ENCODE assay signal across 29 cellular contexts in the genomic region with DNA sequence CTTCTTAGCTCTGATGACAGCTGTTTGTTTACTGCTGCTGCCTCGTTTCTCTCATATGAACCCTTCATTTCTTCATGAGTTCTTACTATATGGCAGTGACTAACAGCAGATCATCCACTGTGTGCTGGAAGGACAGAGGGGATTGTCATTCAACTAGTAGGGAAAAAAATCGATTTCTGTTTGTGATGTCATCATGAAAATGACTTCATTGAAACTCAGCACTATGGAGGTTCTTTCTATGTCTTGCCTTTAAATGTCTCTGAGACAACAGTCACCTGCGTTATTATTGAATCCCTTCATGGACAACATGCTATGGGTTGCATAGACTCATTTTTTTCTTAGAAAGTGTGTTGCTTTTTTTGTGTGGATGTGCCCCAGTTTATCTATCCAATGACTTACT.
DNase-seq lines count a peak whose midpoint lies in the region; ATAC-seq, FAIRE-seq and TF ChIP-seq lines count a peak whose summit lies in the region.
"Had no signal": no experiment of that assay in that cellular context is flagged by ENCODE, and none has a peak within 500 bp of the region (broad histone marks: within the 10 kb centered on the region; RNA-seq: fewer than 3 reads in every experiment).

No MANE protein-coding gene starts in this region.

- FAIRE-seq in HepG2 (lab: Jason Lieb, UNC), result no peak
- FAIRE-seq: A204.1, A549, D721Med had no signal

- TF ChIP-seq POLR2A in HepG2 (IDR thresholded peaks at IDR 0.05; ENCODE audit: insufficient read depth in 1 of 2, low read depth in 2 of 2, low read length in 2 of 2) (no peak), right lobe of liver (IDR thresholded peaks at IDR 0.05) (no peak)

- intact Hi-C loops in HepG2 (cut with micrococcal nuclease; ENCODE audit: unreplicated experiment), result no loop called here
- intact Hi-C loops in right lobe of liver (cut with DNase I), result no loop called here

- no peaks in the 10 kb centered on the region for H3K4me1 ChIP-seq in HepG2 (ENCODE audit: insufficient read depth, low read length)
- no peaks in the 10 kb centered on the region for H3K4me1 ChIP-seq in right lobe of liver
- H3K4me1 ChIP-seq: A549; BE2C; BLaER1; BLaER1 treated with 17β-estradiol and CSF1 and Interleukin-3, amounts not matched to agents 10 nM and 100 nM; Caco-2 had no signal

- no peak overlapping the region for H3K4me2 ChIP-seq in HepG2 (ENCODE audit: low read depth, low read length)
- H3K4me2 ChIP-seq: A549; BLaER1; BLaER1 treated with 17β-estradiol and CSF1 and Interleukin-3, amounts not matched to agents 10 nM and 100 nM had no signal

- BruUV-seq in HepG2 (replicated peaks; lab: Mats Ljungman, UMichigan), result no TSS peak

- H3K79me2 ChIP-seq in HepG2 (ENCODE audit: insufficient read depth, low read length), result no peaks in the 10 kb centered on the region

- CTCF ChIA-PET in HepG2 (lab: Yijun Ruan, JAX; ENCODE audit: low intra/inter-chr PET ratio, low total read pairs), result no interaction called here

- no peak for TF ChIP-seq RAD21 in HepG2 (CRISPR knock-in tag; IDR thresholded peaks at IDR 0.05)

- no peak overlapping the region for H3K9ac ChIP-seq in HepG2 (ENCODE audit: insufficient read depth, low read depth, low read length)
- H3K9ac ChIP-seq: BLaER1; BLaER1 treated with 17β-estradiol and CSF1 and Interleukin-3, amounts not matched to agents 10 nM and 100 nM had no signal

- H3K27ac ChIP-seq in HepG2 (ENCODE audit: extremely low read length, insufficient read depth, low read length) (no peak overlapping the region), right lobe of liver (no peak overlapping the region)
- H3K27ac ChIP-seq: 22Rv1; A549; BLaER1; BLaER1 treated with 17β-estradiol and CSF1 and Interleukin-3, amounts not matched to agents 10 nM and 100 nM; C4-2B had no signal

- WGBS in HepG2 (ENCODE audit: low lambda C conversion rate), result under 1% methylated on average over 3 of the region's 3 CpGs
- 27% methylated on average over 3 of the region's 3 CpGs for WGBS in right lobe of liver (ENCODE audit: insufficient coverage, low coverage, low lambda C conversion rate, missing lambda C conversion rate)

- TF ChIP-seq EP300 in HepG2 (IDR thresholded peaks at IDR 0.05; ENCODE audit: low read depth in 2 of 2, low read length in 2 of 2) (no peak), HepG2 (CRISPR knock-in tag; IDR thresholded peaks at IDR 0.05; ENCODE audit: borderline replicate concordance) (no peak)

- no peak for TF ChIP-seq CTCF in HepG2 (CRISPR knock-in tag; IDR thresholded peaks at IDR 0.05)
- TF ChIP-seq CTCF in right lobe of liver (IDR thresholded peaks at IDR 0.05), result no peak

- ATAC-seq in HepG2 (no peak), right lobe of liver (no peak)
- ATAC-seq: A549; CD8-positive, alpha-beta T cell had no signal

- no peaks in the 10 kb centered on the region for H3K27me3 ChIP-seq in HepG2 (ENCODE audit: control insufficient read depth in 1 of 2, insufficient read depth in 2 of 2, low read length in 2 of 2)
- no peaks in the 10 kb centered on the region for H3K27me3 ChIP-seq in right lobe of liver
- H3K27me3 ChIP-seq: BE2C; BLaER1; BLaER1 treated with 17β-estradiol and CSF1 and Interleukin-3, amounts not matched to agents 10 nM and 100 nM had no signal

- no peak for DNase-seq in HepG2 (ENCODE audit: low spot score)
- no peak for DNase-seq in right lobe of liver
- DNase-seq: 8988T; ACHN; AML-193; BE2C; C1 segment of cervical spinal cord; Caco-2; Calu3; CD4-positive, alpha-beta memory T cell; CD4-positive, alpha-beta T cell; CD4-positive, CD25-positive, alpha-beta regulatory T cell; CD8-positive, alpha-beta memory T cell; CD8-positive, alpha-beta T cell; COR-L47; DMS 273 treated with DMSO at 0.1 percent for 48 hours; DMS153; DMS53; DMS79; DMS79 treated with DMSO at 0.1 percent for 48 hours; DND-41; EL had no signal

- POLR2A ChIA-PET in HepG2 (lab: Yijun Ruan, JAX), result no interaction called here

- peaks cover 58% of the 10 kb centered on the region for H3K9me3 ChIP-seq in HepG2 (ENCODE audit: low read length)
- no peaks in the 10 kb centered on the region for H3K9me3 ChIP-seq in right lobe of liver
- H3K9me3 ChIP-seq: A549; BE2C; BLaER1; BLaER1 treated with 17β-estradiol and CSF1 and Interleukin-3, amounts not matched to agents 10 nM and 100 nM; Caco-2 had no signal

- no peak overlapping the region for H2AFZ ChIP-seq in HepG2 (ENCODE audit: low read length)

- in situ Hi-C loops in HepG2 (cut with HindIII; ENCODE audit: extremely low pct_ligation_motif_present, low pct_unique_long_range_greater_than_20kb), result no loop called here

- no peaks in the 10 kb centered on the region for H4K20me1 ChIP-seq in HepG2 (ENCODE audit: insufficient read depth, low read length)
- H4K20me1 ChIP-seq: BLaER1; BLaER1 treated with 17β-estradiol and CSF1 and Interleukin-3, amounts not matched to agents 10 nM and 100 nM had no signal

- H3K4me3 ChIP-seq in HepG2 (replicated peaks in 1 of 3; ENCODE audit: insufficient read depth in 1 of 3, low read depth in 2 of 3, low read length in 3 of 3) (no peak overlapping the region), right lobe of liver (no peak overlapping the region)
- H3K4me3 ChIP-seq: A549; BLaER1; BLaER1 treated with 17β-estradiol and CSF1 and Interleukin-3, amounts not matched to agents 10 nM and 100 nM had no signal

- H3K36me3 ChIP-seq in HepG2 (replicated peaks in 1 of 2; ENCODE audit: control insufficient read depth in 1 of 2, insufficient read depth in 2 of 2, low read length in 2 of 2), result no peaks in the 10 kb centered on the region
- H3K36me3 ChIP-seq in right lobe of liver, result no peaks in the 10 kb centered on the region
- H3K36me3 ChIP-seq: BE2C; BLaER1; BLaER1 treated with 17β-estradiol and CSF1 and Interleukin-3, amounts not matched to agents 10 nM and 100 nM had no signal

TF ChIP-seq in HepG2, 621 proteins besides CTCF, POLR2A, EP300 and RAD21:
- TF ChIP-seq ATF7 (IDR thresholded peaks at IDR 0.05) (peak; percentile 70), ATF7 (CRISPR knock-in tag; IDR thresholded peaks at IDR 0.05) (no peak), POLR2AphosphoS2 (IDR thresholded peaks at IDR 0.05; ENCODE audit: low read depth, low read length) (no peak), CREB1 (IDR thresholded peaks at IDR 0.05) (peak; percentile 84), CREB1 (CRISPR knock-in tag; IDR thresholded peaks at IDR 0.05) (no peak)
